In genomic region chr10:20957744-20958143, GRCh38 we compare ENCODE assay signal across 29 cellular contexts.
"Had no signal": no experiment of that assay in that cellular context is flagged by ENCODE, and none has a peak within 500 bp of the region (broad histone marks: within the 10 kb centered on the region; RNA-seq: fewer than 3 reads in every experiment).

No MANE protein-coding gene starts in this region.

- H3K27me3 ChIP-seq: SJCRH30 had no signal

- H3K4me3 ChIP-seq: K562, PC-9, SJCRH30, SK-N-MC had no signal

- ATAC-seq: activated CD8-positive, alpha-beta memory T cell treated with anti-CD3 and anti-CD28 coated beads, Interleukin-2, amount 10 ng/mL, durations not matched to agents 7 days and 5 days; activated naive CD8-positive, alpha-beta T cell treated with anti-CD3 and anti-CD28 coated beads, Interleukin-2, amount 50 U/mL, for 24 hours; K562 had no signal

- H2AFZ ChIP-seq: PC-9 had no signal

- H3K4me2 ChIP-seq: PC-9 had no signal

- H3K4me1 ChIP-seq: SJCRH30 had no signal

- H3K27ac ChIP-seq: PC-9, RWPE1, SJCRH30, SK-N-MC, WERI-Rb-1 had no signal

- H3K9me3 ChIP-seq: SJCRH30 had no signal

- DNase-seq: activated CD4-positive, alpha-beta memory T cell treated with anti-CD3 and anti-CD28 coated beads, Interleukin-2, amount 10 ng/mL, durations not matched to agents 7 days and 5 days; activated CD4-positive, alpha-beta T cell treated with anti-CD3 and anti-CD28 coated beads for 1 hour; activated CD4-positive, alpha-beta T cell treated with anti-CD3 and anti-CD28 coated beads for 48 hours; activated CD4-positive, CD25-positive, alpha-beta regulatory T cell; activated CD8-positive, alpha-beta memory T cell treated with anti-CD3 and anti-CD28 coated beads for 24 hours; activated CD8-positive, alpha-beta memory T cell treated with anti-CD3 and anti-CD28 coated beads, Interleukin-2, amount 10 ng/mL, durations not matched to agents 7 days and 5 days; activated CD8-positive, alpha-beta memory T cell treated with anti-CD3 and anti-CD28 coated beads, Interleukin-2, amount 50 U/mL, for 48 hours; activated effector memory CD4-positive, alpha-beta T cell treated with Interleukin-2 at 50 U/mL for 16 hours; activated naive CD4-positive, alpha-beta T cell treated with anti-CD3 and anti-CD28 coated beads, Interleukin-2, amount 10 ng/mL, durations not matched to agents 7 days and 5 days; activated naive CD8-positive, alpha-beta T cell treated with anti-CD3 and anti-CD28 coated beads, Interleukin-2, amount 50 U/mL, for 24 hours; activated T-cell treated with anti-CD3 and anti-CD28 coated beads, Interleukin-2, amount 50 U/mL, for 48 hours; anterior cingulate cortex; NCI-H1105; NCI-H1417 treated with DMSO at 0.1 percent for 48 hours; NCI-H187 treated with DMSO at 0.1 percent for 48 hours; NCI-H2081 treated with DMSO at 0.1 percent for 48 hours; NCI-H226; NCI-H446 treated with DMSO at 0.1 percent for 48 hours; NCI-H524; NCI-H748 treated with DMSO at 0.1 percent for 48 hours; NK-92 treated with Interleukin-12 subunit alpha and Interleukin-12 subunit beta, amount 100 ng/mL, for 24 hours; PC-9; SHP77; SJCRH30; T1000; WERI-Rb-1 had no signal

- H3K36me3 ChIP-seq: SJCRH30, WERI-Rb-1 had no signal
